In the genomic region with DNA sequence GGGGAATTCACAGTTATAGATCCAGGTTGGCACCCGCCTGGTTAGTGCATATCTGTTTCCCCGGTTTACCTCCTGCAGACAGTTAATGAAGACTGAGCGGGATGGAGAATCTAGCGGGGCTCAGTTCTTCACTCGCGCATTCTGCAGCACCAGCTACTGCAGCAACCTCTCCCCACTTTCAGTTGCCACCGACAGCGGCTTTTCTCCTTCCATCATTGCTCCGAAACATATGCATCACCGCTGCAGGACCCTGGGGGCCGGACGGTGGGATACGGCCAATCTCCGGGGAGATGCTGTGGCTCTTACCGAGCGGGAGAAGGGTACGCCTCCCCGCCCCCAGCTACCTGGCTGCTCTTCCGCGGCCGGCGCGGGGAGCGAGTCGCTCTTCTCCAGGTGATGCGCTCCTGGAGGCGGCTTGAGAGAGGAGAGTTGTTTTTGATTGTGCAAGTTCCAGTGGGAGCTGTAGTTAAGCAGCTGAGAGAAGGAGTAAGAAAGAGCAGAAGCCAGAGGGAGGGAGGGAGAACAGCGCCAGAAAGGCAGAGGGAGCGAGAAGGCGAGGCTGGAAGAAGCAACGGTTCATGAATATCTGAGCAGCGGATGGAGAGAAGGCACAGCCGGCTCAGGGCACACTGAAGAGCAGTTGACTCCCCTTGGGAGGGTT, we compare ENCODE assay signal across 8 cellular contexts. TPM values are rescaled to one million over a fixed set of nuclear protein-coding genes. Genes with fewer than 3 reads are reported as not detected.
DNase-seq lines count a peak whose midpoint lies in the region; ATAC-seq and TF ChIP-seq lines count a peak whose summit lies in the region.

Gene SGK1, minus strand, starts transcription at position 642 of the 661 bp plus-strand sequence. CDS start 652 bp downstream, outside the sequence.

- peak; percentile 21; the same call in 1 of the 2 replicates for TF ChIP-seq CTCF in AG04450 (IDR thresholded peaks at IDR 0.05; ENCODE audit: low read depth, low read length)
- no peak for TF ChIP-seq CTCF in gastrocnemius medialis (IDR thresholded peaks at IDR 0.05 in 4 of 5, conservative IDR thresholded peaks at IDR 0.05 in 1 of 5)

- ATAC-seq in gastrocnemius medialis (peak; percentile 76 to 86), HG03442 (IDR thresholded peaks at IDR 0.05; ENCODE audit: unreplicated experiment) (no peak)

- H3K36me3 Mint-ChIP-seq in T-helper 2 cell treated with Interferon-gamma antibody and Interleukin-4, amounts not matched to agents 5 μg/mL and 100 μg/mL, for 36 hours (ENCODE audit: low read depth) = peaks cover 3% of the 10 kb centered on the region

- no peak for TF ChIP-seq POLR2A in gastrocnemius medialis (IDR thresholded peaks at IDR 0.05)

- H3K27me3 ChIP-seq in AG04450 (ENCODE audit: control insufficient read depth, insufficient read depth, low read length) (no peaks in the 10 kb centered on the region), HAP-1 (ENCODE audit: low read depth) (peaks cover 64% of the 10 kb centered on the region), gastrocnemius medialis (no peaks in the 10 kb centered on the region)

- H3K4me1 ChIP-seq in HAP-1 (peaks cover 7% of the 10 kb centered on the region; the same call in 1 of the 2 replicates), gastrocnemius medialis (peaks cover 4 to 15% of the 10 kb centered on the region in 2 donors)

- peaks cover 13% of the 10 kb centered on the region for H3K9me3 Mint-ChIP-seq in T-helper 2 cell treated with Interferon-gamma antibody and Interleukin-4, amounts not matched to agents 5 μg/mL and 100 μg/mL, for 36 hours

- POLR2A ChIA-PET in AG04450 (lab: Yijun Ruan, JAX) = interaction anchor here (0.9 to 1.2 kb wide), 4 partner anchors 23 to 591 kb away, joined by 3 to 4 read pairs (median 3); no protein-coding TSS in a partner anchor

- CTCF ChIA-PET in AG04450 (lab: Charles Lee) = interaction anchor here (0.6 to 1.3 kb wide), 8 partner anchors 9 to 623 kb away, joined by 3 to 8 read pairs (median 4); no protein-coding TSS in a partner anchor

- H3K27ac Mint-ChIP-seq in T-helper 2 cell treated with Interferon-gamma antibody and Interleukin-4, amounts not matched to agents 5 μg/mL and 100 μg/mL, for 36 hours = no peak within 1 kb of the TSS

- DNase-seq in AG04450 (ENCODE audit: low read depth, low spot score) = no peak
- DNase-seq in HAP-1 (ENCODE audit: low spot score in 2 of 2) = peak; percentile 8 to 34
- DNase-seq in T-helper 2 cell treated with Interferon-gamma antibody and Interleukin-4, amounts not matched to agents 5 μg/mL and 100 μg/mL, for 36 hours (ENCODE audit: low spot score) = peak; percentile 10
- peak; percentile 69 for DNase-seq in cerebellum (ENCODE audit: low spot score)
- peak; percentile 76 for DNase-seq in inferior parietal cortex (ENCODE audit: extremely low spot score)
- peak in 1 of 2 donors; percentile 18 for DNase-seq in gastrocnemius medialis
- DNase-seq in NCI-H446 treated with DMSO at 0.1 percent for 48 hours (lab: John Stamatoyannopoulos, UW) = no peak

- H3K36me3 ChIP-seq in HAP-1 (replicated peaks) = no peaks in the 10 kb centered on the region
- H3K36me3 ChIP-seq in gastrocnemius medialis = no peaks in the 10 kb centered on the region

- H3K27me3 Mint-ChIP-seq in T-helper 2 cell treated with Interferon-gamma antibody and Interleukin-4, amounts not matched to agents 5 μg/mL and 100 μg/mL, for 36 hours (ENCODE audit: low read depth) = peaks cover 57% of the 10 kb centered on the region

- H3K27ac ChIP-seq in AG04450 (ENCODE audit: low read depth, low read length) = no peak within 1 kb of the TSS
- no peak within 1 kb of the TSS for H3K27ac ChIP-seq in gastrocnemius medialis

- H3K4me3 ChIP-seq in AG04450 (ENCODE audit: low read depth, low read length) (peak within 1 kb of the TSS; percentile 72), HAP-1 (peak within 1 kb of the TSS; percentile 17), gastrocnemius medialis (peak within 1 kb of the TSS; percentile 47 to 74 (median 56))

- peak within 1 kb of the TSS; percentile 94 for H3K4me3 Mint-ChIP-seq in T-helper 2 cell treated with Interferon-gamma antibody and Interleukin-4, amounts not matched to agents 5 μg/mL and 100 μg/mL, for 36 hours

- intact Hi-C loops in gastrocnemius medialis (cut with DNase I; ENCODE audit: low total_unique reads) = no loop called here

- in situ Hi-C loops in HAP-1 (cut with MboI; ENCODE audit: low sequenced_read_pairs) (no loop called here), gastrocnemius medialis (cut with MboI; ENCODE audit: low sequenced_read_pairs in 4 of 4) (no loop called here)

- H3K9me3 ChIP-seq in AG04450 (ENCODE audit: control insufficient read depth, insufficient read depth, low read length) (no peaks in the 10 kb centered on the region), HAP-1 (no peaks in the 10 kb centered on the region), gastrocnemius medialis (no peaks in the 10 kb centered on the region)

- H3K4me1 Mint-ChIP-seq in T-helper 2 cell treated with Interferon-gamma antibody and Interleukin-4, amounts not matched to agents 5 μg/mL and 100 μg/mL, for 36 hours (ENCODE audit: low read depth) = peaks cover 24% of the 10 kb centered on the region

RNA-seq across cellular contexts. Expression of gene SGK1, which starts in this region (rescaled TPM):
- polyA plus RNA-seq in AG04450 (2011; rRNA removed) = 115 and 120 TPM in 2 replicates
- 151 and 183 TPM in 2 replicates for polyA minus RNA-seq in AG04450 (2011; rRNA and poly(A)+ RNA removed)
- total RNA-seq in cerebellum = 55.3 TPM
- 100 to 1,000 TPM in 1 of 4 donors, 10 to 100 TPM in 3; 43.7 to 100 (median 56.2) TPM for total RNA-seq in gastrocnemius medialis

Comparison
In these comparisons a context has a peak if more than half of its experiments do, and no peak if none do; other contexts are left out.
1. DNase-seq: peak in HAP-1 (2 of 2), T-helper 2 cell treated with Interferon-gamma antibody and Interleukin-4, amounts not matched to agents 5 μg/mL and 100 μg/mL, for 36 hours (single experiment), cerebellum (single experiment) and inferior parietal cortex (single experiment); none in AG04450 (single experiment) and NCI-H446 treated with DMSO at 0.1 percent for 48 hours (single experiment).
2. H3K4me3 ChIP-seq: peak in every context shown above with its lines; median percentile 72 in AG04450; 56 in gastrocnemius medialis; 17 in HAP-1.